In genomic region chr5:111513175-111513520, GRCh38 we compare ENCODE assay signal across 7 cellular contexts. TPM values are rescaled to one million over a fixed set of nuclear protein-coding genes. Genes with fewer than 3 reads are reported as not detected.
A peak's percentile ranks its signal among the peaks of the same experiment; 100 is the strongest.
DNase-seq lines count a peak whose midpoint lies in the region; ATAC-seq and TF ChIP-seq lines count a peak whose summit lies in the region.

No MANE protein-coding gene starts in this region.

- TF ChIP-seq POLR2A in gastroesophageal sphincter (IDR thresholded peaks at IDR 0.05) (no peak), spleen (IDR thresholded peaks at IDR 0.05) (no peak)

- H3K9me3 ChIP-seq in HAP-1 (no peaks in the 10 kb centered on the region), T-helper 17 cell (ENCODE audit: control insufficient read depth, low read length, poor library complexity, severe bottlenecking) (no peaks in the 10 kb centered on the region), gastroesophageal sphincter (no peaks in the 10 kb centered on the region), spleen (no peaks in the 10 kb centered on the region)

- ATAC-seq in T-helper 17 cell = no peak
- no peak for ATAC-seq in gastroesophageal sphincter
- ATAC-seq in sciatic nerve = no peak
- ATAC-seq in left lobe of liver = no peak

- H3K27me3 ChIP-seq in HAP-1 (ENCODE audit: low read depth) (no peaks in the 10 kb centered on the region), gastroesophageal sphincter (no peaks in the 10 kb centered on the region), spleen (replicated peaks in 1 of 7) (no peaks in the 10 kb centered on the region)

- no peak for TF ChIP-seq EP300 in gastroesophageal sphincter (IDR thresholded peaks at IDR 0.05)

- in situ Hi-C loops in HAP-1 (cut with MboI; ENCODE audit: low sequenced_read_pairs) = no loop called here

- H3K4me1 Mint-ChIP-seq in T-helper 17 cell = peaks cover 19% of the 10 kb centered on the region

- peak overlapping the region; percentile 83 for H3K4me3 ChIP-seq in HAP-1
- peak overlapping the region; percentile 49 to 70 for H3K4me3 ChIP-seq in gastroesophageal sphincter
- H3K4me3 ChIP-seq in spleen = peak overlapping the region; percentile 64 to 91 (median 78)

- TF ChIP-seq CTCF in gastroesophageal sphincter (IDR thresholded peaks at IDR 0.05) = no peak
- TF ChIP-seq CTCF in spleen (IDR thresholded peaks at IDR 0.05 in 8 of 11, conservative IDR thresholded peaks at IDR 0.05 in 3 of 11) = no peak

- H3K36me3 ChIP-seq in HAP-1 (replicated peaks) (no peaks in the 10 kb centered on the region), gastroesophageal sphincter (no peaks in the 10 kb centered on the region), spleen (no peaks in the 10 kb centered on the region)

- intact Hi-C loops in spleen (cut with DNase I; ENCODE audit: low total_unique reads) = no loop called here
- intact Hi-C loops in sciatic nerve (cut with DNase I) = no loop called here

- H3K27ac ChIP-seq in gastroesophageal sphincter = peak overlapping the region in 3 of 4 donors; percentile 84 to 86 (median 85)
- H3K27ac ChIP-seq in spleen = peak overlapping the region; percentile 80 to 93 (median 90)

- H3K27ac Mint-ChIP-seq in T-helper 17 cell = peak overlapping the region; percentile 96

- H3K27me3 Mint-ChIP-seq in T-helper 17 cell = no peaks in the 10 kb centered on the region

- peaks cover 5% of the 10 kb centered on the region for H3K36me3 Mint-ChIP-seq in T-helper 17 cell (ENCODE audit: low read depth)

- no peak for DNase-seq in HAP-1 (ENCODE audit: low spot score in 2 of 2)
- DNase-seq in T-helper 17 cell = no peak
- DNase-seq in spleen = no peak
- no peak for DNase-seq in sciatic nerve (ENCODE audit: low spot score)
- DNase-seq in left lobe of liver (ENCODE audit: low spot score) = no peak
- DNase-seq in NCI-H1092 (lab: John Stamatoyannopoulos, UW) = no peak

- H3K4me1 ChIP-seq in HAP-1 (peaks cover 15% of the 10 kb centered on the region), gastroesophageal sphincter (peaks cover 0 to 32% (median 0%) of the 10 kb centered on the region in 3 donors), spleen (peaks cover 12 to 42% (median 34%) of the 10 kb centered on the region in 6 donors)

- 10 to 20% methylated on average over 5 of the region's 5 CpGs for WGBS in gastroesophageal sphincter (ENCODE audit: low coverage in 1 of 2), 2 donors
- WGBS in spleen, 5 donors = 36 to 49% (median 39%) methylated on average over 5 of the region's 5 CpGs

- H3K4me3 Mint-ChIP-seq in T-helper 17 cell = peak overlapping the region; percentile 99

RNA-seq across cellular contexts. Expression of gene STARD4, which starts 0.8 kb away (rescaled TPM):
- total RNA-seq in T-helper 17 cell (10 to 100 TPM; 18.8 to 29.9 TPM), gastroesophageal sphincter (10 to 100 TPM in 2 of 4 donors, 1 to 10 TPM in 2; 6.0 to 19.3 (median 10.2) TPM), spleen (10 to 100 TPM; 16.3 to 36.7 (median 25.4) TPM), sciatic nerve (33.7 TPM), left lobe of liver (8.2 TPM)
- polyA plus RNA-seq in spleen = 10 to 100 TPM in 1 of 3 donors, 1 to 10 TPM in 2; 5.7 to 10.6 (median 7.3) TPM
